In the genomic region with DNA sequence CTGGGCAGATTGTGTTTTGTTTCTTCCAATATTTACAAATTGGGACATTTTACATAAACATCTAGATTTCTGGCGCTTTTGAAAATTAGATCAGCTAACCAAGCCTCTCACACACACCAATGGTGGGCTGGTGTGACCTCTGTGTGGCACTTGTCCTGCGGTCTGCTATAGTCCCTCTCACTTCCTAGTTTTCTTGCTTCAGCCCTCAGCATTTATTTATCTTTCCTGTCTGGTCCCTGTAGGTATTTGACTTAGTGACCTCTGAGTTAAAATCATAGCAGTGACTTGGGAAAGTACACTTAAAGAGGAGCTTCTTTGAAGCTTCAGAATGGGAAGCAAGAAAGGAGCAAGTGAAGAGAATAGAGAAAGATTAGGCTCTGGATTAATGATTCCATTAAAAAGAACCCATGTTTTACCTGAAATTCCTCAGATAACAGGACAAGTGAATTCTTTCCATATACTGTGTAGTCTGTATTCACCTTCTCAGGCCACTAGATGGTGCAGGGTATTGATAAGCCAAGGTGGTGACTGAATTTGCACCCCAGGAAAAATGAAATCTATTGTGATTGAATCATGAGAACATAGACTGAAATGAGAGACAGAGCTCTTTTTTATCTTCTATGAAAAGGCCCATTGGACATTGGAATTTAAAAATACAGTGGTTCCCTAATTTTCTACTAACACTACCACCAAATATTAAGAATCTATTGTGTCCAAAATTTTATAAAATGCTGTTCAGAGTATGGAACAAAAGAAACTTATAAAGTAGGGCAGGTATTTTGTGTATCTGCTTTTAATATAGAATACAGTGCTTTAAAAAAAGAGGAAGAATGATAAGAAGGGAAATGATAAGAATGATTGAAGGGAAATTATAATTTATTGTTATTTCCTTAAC, we compare ENCODE assay signal across 8 cellular contexts. TPM values are rescaled to one million over a fixed set of nuclear protein-coding genes. Genes with fewer than 3 reads are reported as not detected.
A peak's percentile ranks its signal among the peaks of the same experiment; 100 is the strongest.
DNase-seq lines count a peak whose midpoint lies in the region; ATAC-seq, FAIRE-seq and TF ChIP-seq lines count a peak whose summit lies in the region.

No MANE protein-coding gene starts in this region.

- no peaks in the 10 kb centered on the region for H3K9me3 ChIP-seq in psoas muscle

- 66 to 71% (median 70%) methylated on average over 2 of the region's 2 CpGs for WGBS in psoas muscle, 3 donors

- peak; percentile 45 for ATAC-seq in GM21367 (IDR thresholded peaks at IDR 0.05; ENCODE audit: unreplicated experiment)
- ATAC-seq in psoas muscle = peak in 3 of 4 donors; percentile 58 to 65 (median 62)

- no peak overlapping the region for H3K27ac ChIP-seq in psoas muscle

- TF ChIP-seq CTCF in LNCaP clone FGC (IDR thresholded peaks at IDR 0.05; ENCODE audit: control insufficient read depth, extremely low read depth, insufficient read depth) = peak; percentile 67
- peak; percentile 50 for TF ChIP-seq CTCF in bronchial epithelial cell (IDR thresholded peaks at IDR 0.05; ENCODE audit: insufficient read depth, low read length, severe bottlenecking)
- TF ChIP-seq CTCF in psoas muscle (IDR thresholded peaks at IDR 0.05) = peak; percentile 51

- no peak for FAIRE-seq in bronchial epithelial cell (lab: Jason Lieb, UNC)

- intact Hi-C loops in psoas muscle (cut with DNase I) = no loop called here

- DNase-seq in NCI-H345 (lab: John Stamatoyannopoulos, UW) (peak; percentile 30), NCI-H345 treated with DMSO at 0.1 percent for 48 hours (lab: John Stamatoyannopoulos, UW; ENCODE audit: unreplicated experiment) (no peak), LNCaP clone FGC (ENCODE audit: low read depth) (no peak), bronchial epithelial cell (ENCODE audit: low read depth) (peak; percentile 46), psoas muscle (no peak), midbrain (lab: John Stamatoyannopoulos, UW) (no peak)
- no peak for DNase-seq in stimulated activated CD4-positive, alpha-beta T cell treated with anti-CD3 and anti-CD28 coated beads, Interleukin-1b, Interleukin-23, amount 100 ng/mL, for 48 hours

- H3K4me3 ChIP-seq in LNCaP clone FGC (ENCODE audit: low read depth, low read length) (no peak overlapping the region), bronchial epithelial cell (ENCODE audit: low read depth, low read length) (no peak overlapping the region), psoas muscle (no peak overlapping the region)

- no peaks in the 10 kb centered on the region for H3K36me3 ChIP-seq in bronchial epithelial cell (ENCODE audit: control insufficient read depth, insufficient read depth, low read length)
- H3K36me3 ChIP-seq in psoas muscle (ENCODE audit: insufficient read depth in 1 of 2, low read depth in 1 of 2) = no peaks in the 10 kb centered on the region

- peaks cover 13% of the 10 kb centered on the region for H3K4me1 ChIP-seq in psoas muscle

- H3K27me3 ChIP-seq in bronchial epithelial cell (ENCODE audit: control insufficient read depth, insufficient read depth, low read length) (no peaks in the 10 kb centered on the region), psoas muscle (ENCODE audit: insufficient read depth in 3 of 3, low read length in 2 of 3) (no peaks in the 10 kb centered on the region)

RNA-seq across cellular contexts. Expression of a gene that starts 7.1 kb away (rescaled TPM):
- total RNA-seq in bronchial epithelial cell (8.7 and 9.7 TPM in 2 replicates), psoas muscle (1 to 10 TPM; 3.4 to 7.8 (median 6.4) TPM)
- 1 to 10 TPM; 2.2 to 7.9 (median 3.5) TPM for polyA plus RNA-seq in psoas muscle

Comparison
In these comparisons a context has a peak if more than half of its experiments do, and no peak if none do; other contexts are left out.
1. DNase-seq: peak in NCI-H345 (single experiment) and bronchial epithelial cell (single experiment); none in NCI-H345 treated with DMSO at 0.1 percent for 48 hours (single experiment), LNCaP clone FGC (single experiment), psoas muscle (0 of 2), midbrain (single experiment) and stimulated activated CD4-positive, alpha-beta T cell treated with anti-CD3 and anti-CD28 coated beads, Interleukin-1b, Interleukin-23, amount 100 ng/mL, for 48 hours (single experiment).
2. Peak in every context shown above with its lines, with median percentiles within 50 percentile points of each other: CTCF ChIP-seq.